In genomic region chr22:21417806-21418205, GRCh38 we compare ENCODE assay signal across 10 cellular contexts. TPM values are rescaled to one million over a fixed set of nuclear protein-coding genes. Genes with fewer than 3 reads are reported as not detected.
DNase-seq lines count a peak whose midpoint lies in the region; ATAC-seq and TF ChIP-seq lines count a peak whose summit lies in the region.
"Not testable (repeated sequence)": the region's sequence is repeated elsewhere in the genome, so short reads cannot be mapped to it uniquely, and the experiment has no call there.
"Had no signal": no experiment of that assay in that cellular context is flagged by ENCODE, and none has a peak within 500 bp of the region (broad histone marks: within the 10 kb centered on the region; RNA-seq: fewer than 3 reads in every experiment).

No MANE protein-coding gene starts in this region.

- TF ChIP-seq CTCF in glutamatergic neuron (IDR thresholded peaks at IDR 0.05; ENCODE audit: partially characterized antibody, unreplicated experiment): not testable (repeated sequence)

- not testable (repeated sequence) for H3K27ac ChIP-seq in CD8-positive, alpha-beta memory T cell (ENCODE audit: low read depth, low read length)

- ATAC-seq in GM21717 (IDR thresholded peaks at IDR 0.05; ENCODE audit: unreplicated experiment) (peak; percentile 28), HG03175 (IDR thresholded peaks at IDR 0.05; ENCODE audit: unreplicated experiment) (peak; percentile 14), SK-N-SH treated with all-trans-retinoic acid at 6 μM for 48 hours (peak; percentile 20)
- peak; percentile 29 for ATAC-seq in activated naive CD8-positive, alpha-beta T cell treated with anti-CD3 and anti-CD28 coated beads, Interleukin-2, amount 50 U/mL, for 24 hours
- ATAC-seq in natural killer cell treated with Interleukin-12 subunit alpha and Interleukin-12 subunit beta and Interleukin-15 and Interleukin-18, amount 100 ng/mL, for 72 hours: peak; percentile 17 to 46
- peak; percentile 6 for ATAC-seq in stimulated activated memory B cell treated with anti-CD40 and anti-IgM and Interleukin-4, amounts not matched to agents 10 μg/mL and 1 μg/mL and 100 μg/mL, for 72 hours

- peak overlapping the region in 5 of 7 donors; percentile 50 to 75 (median 53) for H3K4me3 Mint-ChIP-seq in CD8-positive, alpha-beta memory T cell
- H3K4me3 Mint-ChIP-seq in activated naive CD8-positive, alpha-beta T cell treated with anti-CD3 and anti-CD28 coated beads, Interleukin-2, amount 50 U/mL, for 24 hours: peak overlapping the region; percentile 24
- not testable (repeated sequence) for H3K4me3 Mint-ChIP-seq in glutamatergic neuron (ENCODE audit: unreplicated experiment); natural killer cell treated with Interleukin-12 subunit alpha and Interleukin-12 subunit beta and Interleukin-15 and Interleukin-18, amount 100 ng/mL, for 72 hours
- H3K4me3 Mint-ChIP-seq in stimulated activated memory B cell treated with anti-CD40 and anti-IgM and Interleukin-4, amounts not matched to agents 10 μg/mL and 1 μg/mL and 100 μg/mL, for 72 hours: peak overlapping the region; percentile 47

- CTCF ChIA-PET in CD8-positive, alpha-beta memory T cell (lab: Charles Lee): not testable (repeated sequence)

- H3K27me3 Mint-ChIP-seq in CD8-positive, alpha-beta memory T cell; activated naive CD8-positive, alpha-beta T cell treated with anti-CD3 and anti-CD28 coated beads, Interleukin-2, amount 50 U/mL, for 24 hours; glutamatergic neuron (ENCODE audit: unreplicated experiment); natural killer cell treated with Interleukin-12 subunit alpha and Interleukin-12 subunit beta and Interleukin-15 and Interleukin-18, amount 100 ng/mL, for 72 hours; stimulated activated memory B cell treated with anti-CD40 and anti-IgM and Interleukin-4, amounts not matched to agents 10 μg/mL and 1 μg/mL and 100 μg/mL, for 72 hours: not testable (repeated sequence)

- H3K9me3 ChIP-seq in CD8-positive, alpha-beta memory T cell (ENCODE audit: low read length): not testable (repeated sequence)

- H3K36me3 Mint-ChIP-seq in CD8-positive, alpha-beta memory T cell; activated naive CD8-positive, alpha-beta T cell treated with anti-CD3 and anti-CD28 coated beads, Interleukin-2, amount 50 U/mL, for 24 hours (ENCODE audit: low read depth); glutamatergic neuron (ENCODE audit: unreplicated experiment); natural killer cell treated with Interleukin-12 subunit alpha and Interleukin-12 subunit beta and Interleukin-15 and Interleukin-18, amount 100 ng/mL, for 72 hours; stimulated activated memory B cell treated with anti-CD40 and anti-IgM and Interleukin-4, amounts not matched to agents 10 μg/mL and 1 μg/mL and 100 μg/mL, for 72 hours: not testable (repeated sequence)

- H3K36me3 ChIP-seq in CD8-positive, alpha-beta memory T cell (ENCODE audit: insufficient read depth, low read length): not testable (repeated sequence)

- H3K27ac Mint-ChIP-seq in CD8-positive, alpha-beta memory T cell: peak overlapping the region in 1 of 8 donors; percentile 47
- not testable (repeated sequence) for H3K27ac Mint-ChIP-seq in activated naive CD8-positive, alpha-beta T cell treated with anti-CD3 and anti-CD28 coated beads, Interleukin-2, amount 50 U/mL, for 24 hours; glutamatergic neuron (ENCODE audit: unreplicated experiment); natural killer cell treated with Interleukin-12 subunit alpha and Interleukin-12 subunit beta and Interleukin-15 and Interleukin-18, amount 100 ng/mL, for 72 hours; stimulated activated memory B cell treated with anti-CD40 and anti-IgM and Interleukin-4, amounts not matched to agents 10 μg/mL and 1 μg/mL and 100 μg/mL, for 72 hours

- not testable (repeated sequence) for H3K4me1 ChIP-seq in CD8-positive, alpha-beta memory T cell (ENCODE audit: insufficient read depth, low read length)

- H3K4me3 ChIP-seq in CD8-positive, alpha-beta memory T cell (ENCODE audit: low read length): not testable (repeated sequence)

- DNase-seq in CD8-positive, alpha-beta memory T cell: peak in 2 of 5 donors; percentile 18 to 48
- DNase-seq in activated naive CD8-positive, alpha-beta T cell treated with anti-CD3 and anti-CD28 coated beads, Interleukin-2, amount 50 U/mL, for 24 hours: peak; percentile 20
- peak; percentile 62 for DNase-seq in glutamatergic neuron
- peak; percentile 61 for DNase-seq in natural killer cell treated with Interleukin-12 subunit alpha and Interleukin-12 subunit beta and Interleukin-15 and Interleukin-18, amount 100 ng/mL, for 72 hours (ENCODE audit: low spot score)

- H3K27me3 ChIP-seq in CD8-positive, alpha-beta memory T cell (ENCODE audit: insufficient read depth, low read length, poor library complexity, severe bottlenecking): not testable (repeated sequence)

- POLR2A ChIA-PET in CD8-positive, alpha-beta memory T cell (lab: Charles Lee): not testable (repeated sequence)

- not testable (repeated sequence) for H3K9me3 Mint-ChIP-seq in CD8-positive, alpha-beta memory T cell; activated naive CD8-positive, alpha-beta T cell treated with anti-CD3 and anti-CD28 coated beads, Interleukin-2, amount 50 U/mL, for 24 hours; glutamatergic neuron (ENCODE audit: unreplicated experiment); natural killer cell treated with Interleukin-12 subunit alpha and Interleukin-12 subunit beta and Interleukin-15 and Interleukin-18, amount 100 ng/mL, for 72 hours; stimulated activated memory B cell treated with anti-CD40 and anti-IgM and Interleukin-4, amounts not matched to agents 10 μg/mL and 1 μg/mL and 100 μg/mL, for 72 hours

- H3K4me1 Mint-ChIP-seq in CD8-positive, alpha-beta memory T cell; activated naive CD8-positive, alpha-beta T cell treated with anti-CD3 and anti-CD28 coated beads, Interleukin-2, amount 50 U/mL, for 24 hours; glutamatergic neuron (ENCODE audit: low read depth, unreplicated experiment); natural killer cell treated with Interleukin-12 subunit alpha and Interleukin-12 subunit beta and Interleukin-15 and Interleukin-18, amount 100 ng/mL, for 72 hours (ENCODE audit: low read depth in 2 of 2); stimulated activated memory B cell treated with anti-CD40 and anti-IgM and Interleukin-4, amounts not matched to agents 10 μg/mL and 1 μg/mL and 100 μg/mL, for 72 hours: not testable (repeated sequence)

RNA-seq across cellular contexts. Expression of gene HIC2, which starts 0.6 kb away (rescaled TPM):
- total RNA-seq in CD8-positive, alpha-beta memory T cell: 1 to 10 TPM; 6.1 to 6.8 TPM
- polyA plus RNA-seq in CD8-positive, alpha-beta memory T cell: 0.60 TPM
- total RNA-seq in glutamatergic neuron (ENCODE audit: unreplicated experiment): 60.7 TPM
- 1 to 10 TPM; 7.4 to 9.7 TPM for total RNA-seq in natural killer cell treated with Interleukin-12 subunit alpha and Interleukin-12 subunit beta and Interleukin-15 and Interleukin-18, amount 100 ng/mL, for 72 hours

RNA-seq across cellular contexts. Expression of gene RIMBP3B, which starts 34.3 kb away (rescaled TPM):
- under 1 TPM; 0.35 to 0.39 TPM for total RNA-seq in CD8-positive, alpha-beta memory T cell
- 0.71 TPM for polyA plus RNA-seq in CD8-positive, alpha-beta memory T cell
- total RNA-seq in glutamatergic neuron (ENCODE audit: unreplicated experiment): 0.07 TPM
- total RNA-seq in natural killer cell treated with Interleukin-12 subunit alpha and Interleukin-12 subunit beta and Interleukin-15 and Interleukin-18, amount 100 ng/mL, for 72 hours: 1 to 10 TPM in 1 of 2 donors, under 1 TPM in 1; 0.14 to 1.4 TPM
- total RNA-seq: CD4-positive, CD25-positive, alpha-beta regulatory T cell; foreskin keratinocyte had no signal

RNA-seq across cellular contexts. Expression of gene TMEM191C, which starts 49.4 kb away (rescaled TPM):
- under 1 TPM; 0.64 to 0.70 TPM for total RNA-seq in CD8-positive, alpha-beta memory T cell
- polyA plus RNA-seq in CD8-positive, alpha-beta memory T cell: 2.2 TPM
- 11.5 TPM for total RNA-seq in glutamatergic neuron (ENCODE audit: unreplicated experiment)
- 1 to 10 TPM; 1.4 to 3.5 TPM for total RNA-seq in natural killer cell treated with Interleukin-12 subunit alpha and Interleukin-12 subunit beta and Interleukin-15 and Interleukin-18, amount 100 ng/mL, for 72 hours
